In the genomic region with DNA sequence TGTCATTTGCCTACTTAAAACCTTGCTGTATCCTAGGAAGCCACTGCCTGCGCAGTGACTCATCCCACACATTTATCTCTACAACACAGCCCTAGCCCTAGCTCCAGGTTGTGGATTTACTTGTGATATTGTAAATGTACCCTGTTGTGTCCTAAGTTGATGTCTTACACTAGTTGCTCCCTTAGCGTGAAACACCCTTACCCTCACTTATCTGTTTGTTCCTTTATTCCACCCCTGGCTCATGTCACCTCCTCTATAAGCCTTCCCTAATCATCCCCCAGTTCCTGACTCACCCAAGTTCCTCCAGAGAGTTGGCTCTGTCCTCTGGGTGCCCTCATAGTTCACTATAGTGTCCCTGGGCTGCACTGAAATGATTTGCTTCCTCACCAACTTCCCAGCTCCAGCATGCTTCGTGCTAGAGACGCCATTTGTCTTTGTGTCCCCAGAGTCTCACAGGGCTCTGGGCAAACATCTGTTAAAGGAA, we compare ENCODE assay signal across 29 cellular contexts.
DNase-seq lines count a peak whose midpoint lies in the region; ATAC-seq, FAIRE-seq and TF ChIP-seq lines count a peak whose summit lies in the region.
"Had no signal": no experiment of that assay in that cellular context is flagged by ENCODE, and none has a peak within 500 bp of the region (broad histone marks: within the 10 kb centered on the region; RNA-seq: fewer than 3 reads in every experiment).

No MANE protein-coding gene starts in this region.

- no peaks in the 10 kb centered on the region for H3K27me3 Mint-ChIP-seq in astrocyte (ENCODE audit: low read depth, unreplicated experiment)
- H3K27me3 Mint-ChIP-seq: activated naive CD8-positive, alpha-beta T cell treated with anti-CD3 and anti-CD28 coated beads for 36 hours; effector memory CD8-positive, alpha-beta T cell had no signal

- CTCF ChIA-PET in A549 (lab: Yijun Ruan, JAX): no interaction called here

- no peaks in the 10 kb centered on the region for H3K9me3 Mint-ChIP-seq in astrocyte (ENCODE audit: unreplicated experiment)
- H3K9me3 Mint-ChIP-seq: activated naive CD8-positive, alpha-beta T cell treated with anti-CD3 and anti-CD28 coated beads for 36 hours had no signal

- H3K36me3 Mint-ChIP-seq in astrocyte (ENCODE audit: low read depth, unreplicated experiment): no peaks in the 10 kb centered on the region
- H3K36me3 Mint-ChIP-seq: activated naive CD8-positive, alpha-beta T cell treated with anti-CD3 and anti-CD28 coated beads for 36 hours had no signal

- TF ChIP-seq CTCF in A549 (IDR thresholded peaks at IDR 0.05) (no peak), astrocyte (IDR thresholded peaks at IDR 0.05; ENCODE audit: insufficient read depth, low read depth, low read length) (no peak), GM20000 (IDR thresholded peaks at IDR 0.05; ENCODE audit: extremely low read depth, missing control alignments) (no peak)

- peaks cover 45% of the 10 kb centered on the region for H3K4me1 Mint-ChIP-seq in astrocyte (ENCODE audit: low read depth, unreplicated experiment)
- H3K4me1 Mint-ChIP-seq: activated naive CD8-positive, alpha-beta T cell treated with anti-CD3 and anti-CD28 coated beads for 36 hours had no signal

- no peak overlapping the region for H3K4me3 Mint-ChIP-seq in astrocyte (ENCODE audit: unreplicated experiment)
- H3K4me3 Mint-ChIP-seq: activated naive CD8-positive, alpha-beta T cell treated with anti-CD3 and anti-CD28 coated beads for 36 hours; effector memory CD8-positive, alpha-beta T cell had no signal

- H4K20me1 ChIP-seq in astrocyte (ENCODE audit: insufficient read depth, low read length): no peaks in the 10 kb centered on the region

- WGBS in A549 (ENCODE audit: missing lambda C conversion rate): 79% methylated on average over 4 of the region's 4 CpGs
- WGBS in mesodermal cell (ENCODE audit: insufficient coverage in 2 of 2), 2 experiments: 71 to 100% methylated on average over 1 of the region's 4 CpGs

- no peak for TF ChIP-seq RAD21 in A549 (conservative IDR thresholded peaks at IDR 0.05 in 1 of 2, IDR thresholded peaks at IDR 0.05 in 1 of 2)

- H3K9me3 ChIP-seq in A549 (no peaks in the 10 kb centered on the region), astrocyte (ENCODE audit: insufficient read depth, low read depth, low read length) (no peaks in the 10 kb centered on the region), mesodermal cell (ENCODE audit: control insufficient read depth, low read length) (no peaks in the 10 kb centered on the region)
- H3K9me3 ChIP-seq: heart right ventricle, vagina had no signal

- no peak overlapping the region for H3K4me3 ChIP-seq in A549
- no peak overlapping the region for H3K4me3 ChIP-seq in astrocyte (ENCODE audit: insufficient read depth, low read depth, low read length)
- H3K4me3 ChIP-seq in mesodermal cell (ENCODE audit: extremely low read depth, insufficient read depth, low read length, poor library complexity, severe bottlenecking): no peak overlapping the region
- H3K4me3 ChIP-seq: heart right ventricle, vagina had no signal

- no peaks in the 10 kb centered on the region for H3K27me3 ChIP-seq in astrocyte (ENCODE audit: insufficient read depth, low read length)
- H3K27me3 ChIP-seq: heart right ventricle, vagina had no signal

- H3K4me1 ChIP-seq in A549: peaks cover 31% of the 10 kb centered on the region; the same call in 2 of the 3 replicates
- no peaks in the 10 kb centered on the region for H3K4me1 ChIP-seq in astrocyte (ENCODE audit: insufficient read depth, low read length)
- peaks cover 14% of the 10 kb centered on the region for H3K4me1 ChIP-seq in mesodermal cell (ENCODE audit: control insufficient read depth, insufficient read depth, low read length, poor library complexity, severe bottlenecking)
- H3K4me1 ChIP-seq: vagina had no signal

- no peak overlapping the region for H3K9ac ChIP-seq in astrocyte (ENCODE audit: low read length)

- intact Hi-C loops in Right ventricle myocardium superior (cut with DNase I): no loop called here

- no peaks in the 10 kb centered on the region for H3K79me2 ChIP-seq in astrocyte (ENCODE audit: insufficient read depth, low read length)

- POLR2A ChIA-PET in A549 (lab: Yijun Ruan, JAX): no interaction called here

- H3K36me3 ChIP-seq in astrocyte (ENCODE audit: insufficient read depth, low read length) (no peaks in the 10 kb centered on the region), mesodermal cell (ENCODE audit: control insufficient read depth, insufficient read depth, low read length) (no peaks in the 10 kb centered on the region)
- H3K36me3 ChIP-seq: heart right ventricle, vagina had no signal

- DNase-seq in A549 (ENCODE audit: low read depth in 1 of 2, low spot score in 1 of 2): peak in 1 of 2 experiments; percentile 23
- DNase-seq in NCI-H69 (lab: John Stamatoyannopoulos, UW): peak; percentile 25
- no peak for DNase-seq in astrocyte (ENCODE audit: low read depth)
- no peak for DNase-seq in Right ventricle myocardium superior
- DNase-seq in T1000 (lab: John Stamatoyannopoulos, UW): no peak
- no peak for DNase-seq in GM20000 (ENCODE audit: low spot score)
- DNase-seq: activated CD4-positive, alpha-beta T cell treated with anti-CD3 and anti-CD28 coated beads for 4 hours; activated CD8-positive, alpha-beta memory T cell treated with anti-CD3 and anti-CD28 coated beads for 24 hours; activated effector memory CD4-positive, alpha-beta T cell treated with anti-CD3 and anti-CD28 coated beads, Interleukin-2, amount 50 U/mL, for 16 hours; activated naive CD8-positive, alpha-beta T cell treated with anti-CD3 and anti-CD28 coated beads for 36 hours; aorta; cortex of kidney; DMS79; effector memory CD8-positive, alpha-beta T cell; foreskin fibroblast; GDM1; heart right ventricle; IMR-90; left colon; NCI-H1092 treated with DMSO at 0.1 percent for 48 hours; NCI-H1930; NCI-H2227 treated with DMSO at 0.1 percent for 48 hours; NCI-H526 treated with DMSO at 0.1 percent for 48 hours; occipital lobe; stimulated activated naive CD4-positive, alpha-beta T cell treated with Interleukin-2 at 50 U/mL for 16 hours had no signal

- ATAC-seq in A549 (peak; percentile 74 to 85), Right ventricle myocardium superior (ENCODE audit: poor library complexity) (no peak), GM19324 (IDR thresholded peaks at IDR 0.05; ENCODE audit: low FRiP score, unreplicated experiment) (no peak)
- ATAC-seq: effector memory CD8-positive, alpha-beta T cell; esophagus mucosa; heart right ventricle; left colon had no signal

- TF ChIP-seq POLR2A in A549 (IDR thresholded peaks at IDR 0.05; ENCODE audit: low read length): no peak

- H3K4me2 ChIP-seq in A549: no peak overlapping the region; the same call in 2 of the 3 replicates
- no peak overlapping the region for H3K4me2 ChIP-seq in astrocyte (ENCODE audit: low read length)

- peak overlapping the region; percentile 79 for H3K27ac Mint-ChIP-seq in astrocyte (ENCODE audit: unreplicated experiment)
- H3K27ac Mint-ChIP-seq: activated naive CD8-positive, alpha-beta T cell treated with anti-CD3 and anti-CD28 coated beads for 36 hours; effector memory CD8-positive, alpha-beta T cell had no signal

- FAIRE-seq in A549 (lab: Jason Lieb, UNC): no peak
- FAIRE-seq in astrocyte (lab: Jason Lieb, UNC): no peak

- TF ChIP-seq EP300 in A549 (IDR thresholded peaks at IDR 0.05): no peak

- H3K27ac ChIP-seq in A549: no peak overlapping the region
- H3K27ac ChIP-seq in astrocyte (ENCODE audit: low read depth, low read length): no peak overlapping the region
- peak overlapping the region; percentile 57 for H3K27ac ChIP-seq in mesodermal cell (ENCODE audit: low read depth, low read length, severe bottlenecking)
- H3K27ac ChIP-seq: heart right ventricle, vagina had no signal

- H2AFZ ChIP-seq in astrocyte (ENCODE audit: low read depth, low read length): no peak overlapping the region

TF ChIP-seq in A549, 52 proteins besides CTCF, POLR2A, EP300 and RAD21:
- TF ChIP-seq EHMT2 (IDR thresholded peaks at IDR 0.05; ENCODE audit: low read depth): no peak
- TF ChIP-seq CBX2 (IDR thresholded peaks at IDR 0.05; ENCODE audit: borderline replicate concordance, low read depth): no peak
- no peak for TF ChIP-seq CBX8 (IDR thresholded peaks at IDR 0.05)
- TF ChIP-seq MAFK (IDR thresholded peaks at IDR 0.05; ENCODE audit: partially characterized antibody): no peak
- TF ChIP-seq BHLHE40 (IDR thresholded peaks at IDR 0.05; ENCODE audit: low read depth, low read length): no peak
- TF ChIP-seq ZFP36 (IDR thresholded peaks at IDR 0.05; ENCODE audit: borderline replicate concordance, partially characterized antibody): no peak
- no peak for TF ChIP-seq RARB (CRISPR knock-in tag; IDR thresholded peaks at IDR 0.05)
- TF ChIP-seq, protein P1, sequence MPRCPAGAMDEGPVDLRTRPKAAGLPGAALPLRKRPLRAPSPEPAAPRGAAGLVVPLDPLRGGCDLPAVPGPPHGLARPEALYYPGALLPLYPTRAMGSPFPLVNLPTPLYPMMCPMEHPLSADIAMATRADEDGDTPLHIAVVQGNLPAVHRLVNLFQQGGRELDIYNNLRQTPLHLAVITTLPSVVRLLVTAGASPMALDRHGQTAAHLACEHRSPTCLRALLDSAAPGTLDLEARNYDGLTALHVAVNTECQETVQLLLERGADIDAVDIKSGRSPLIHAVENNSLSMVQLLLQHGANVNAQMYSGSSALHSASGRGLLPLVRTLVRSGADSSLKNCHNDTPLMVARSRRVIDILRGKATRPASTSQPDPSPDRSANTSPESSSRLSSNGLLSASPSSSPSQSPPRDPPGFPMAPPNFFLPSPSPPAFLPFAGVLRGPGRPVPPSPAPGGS (IDR thresholded peaks at IDR 0.05): no peak
- TF ChIP-seq GATA3 (IDR thresholded peaks at IDR 0.05; ENCODE audit: borderline replicate concordance): no peak
- no peak for TF ChIP-seq HDAC2 (IDR thresholded peaks at IDR 0.05)
- no peak for TF ChIP-seq FOXS1 (CRISPR knock-in tag; IDR thresholded peaks at IDR 0.05)
- TF ChIP-seq PHF8 (IDR thresholded peaks at IDR 0.05; ENCODE audit: borderline replicate concordance, low read depth): no peak
- TF ChIP-seq, protein P2, sequence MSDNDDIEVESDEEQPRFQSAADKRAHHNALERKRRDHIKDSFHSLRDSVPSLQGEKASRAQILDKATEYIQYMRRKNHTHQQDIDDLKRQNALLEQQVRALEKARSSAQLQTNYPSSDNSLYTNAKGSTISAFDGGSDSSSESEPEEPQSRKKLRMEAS (IDR thresholded peaks at IDR 0.05): no peak

Comparison
In these comparisons a context has a peak if more than half of its experiments do, and no peak if none do; other contexts are left out.
1. ATAC-seq: peak in A549 (2 of 2); none in Right ventricle myocardium superior (single experiment) and GM19324 (single experiment).